Comparison of ENCODE assay signal across 20 cellular contexts in genomic region chr6:169635345-169635744, GRCh38.
"Had no signal": no experiment of that assay in that cellular context is flagged by ENCODE, and none has a peak within 500 bp of the region (broad histone marks: within the 10 kb centered on the region; RNA-seq: fewer than 3 reads in every experiment).

No MANE protein-coding gene starts in this region.

- H3K4me1 Mint-ChIP-seq: memory B cell had no signal

- H3K9me3 ChIP-seq: esophagus squamous epithelium, gastrocnemius medialis, heart right ventricle, left lung, mucosa of descending colon had no signal

- H3K27ac ChIP-seq: coronary artery, dorsolateral prefrontal cortex, esophagus squamous epithelium, gastrocnemius medialis, heart right ventricle, left lung had no signal

- H3K4me3 ChIP-seq: coronary artery, dorsolateral prefrontal cortex, esophagus squamous epithelium, gastrocnemius medialis, heart right ventricle, left lung, lung, mucosa of descending colon had no signal

- H3K9me3 Mint-ChIP-seq: memory B cell, mesothelial cell of epicardium had no signal

- H3K27me3 Mint-ChIP-seq: memory B cell had no signal

- H3K27ac Mint-ChIP-seq: memory B cell, mesothelial cell of epicardium had no signal

- ATAC-seq: gastrocnemius medialis, heart right ventricle, left cardiac atrium, left lung, left ventricle myocardium superior, mucosa of descending colon had no signal

- H3K27me3 ChIP-seq: dorsolateral prefrontal cortex, esophagus squamous epithelium, gastrocnemius medialis, heart right ventricle, left lung had no signal

- H3K4me3 Mint-ChIP-seq: memory B cell, mesothelial cell of epicardium had no signal

- H3K4me1 ChIP-seq: esophagus squamous epithelium, gastrocnemius medialis, left lung had no signal

- DNase-seq: dermis blood vessel endothelial cell; dorsolateral prefrontal cortex; effector CD4-positive, alpha-beta T cell; effector memory CD4-positive, alpha-beta T cell; esophagus squamous epithelium; foreskin fibroblast; foreskin melanocyte; gastrocnemius medialis; glutamatergic neuron; heart right ventricle; hippocampal formation; left cardiac atrium; left lung; left ventricle myocardium superior; mammary epithelial cell; mucosa of descending colon had no signal
